8 cellular contexts compared by ENCODE assay signal in genomic region chr7:74402668-74403067, GRCh38. TPM values are rescaled to one million over a fixed set of nuclear protein-coding genes. Genes with fewer than 3 reads are reported as not detected.
DNase-seq lines count a peak whose midpoint lies in the region; TF ChIP-seq lines count a peak whose summit lies in the region.
"Not testable (repeated sequence)": the region's sequence is repeated elsewhere in the genome, so short reads cannot be mapped to it uniquely, and the experiment has no call there.
"Had no signal": no experiment of that assay in that cellular context is flagged by ENCODE, and none has a peak within 500 bp of the region (broad histone marks: within the 10 kb centered on the region; RNA-seq: fewer than 3 reads in every experiment).

No MANE protein-coding gene starts in this region.

- not testable (repeated sequence) for H2AFZ ChIP-seq in osteoblast (ENCODE audit: low read length)

- TF ChIP-seq CTCF in 22Rv1 (IDR thresholded peaks at IDR 0.05); RWPE1 (conservative IDR thresholded peaks at IDR 0.05; ENCODE audit: low read depth); coronary artery (IDR thresholded peaks at IDR 0.05); osteoblast (IDR thresholded peaks at IDR 0.05; ENCODE audit: extremely low read depth, low read depth, low read length); sigmoid colon (IDR thresholded peaks at IDR 0.05): not testable (repeated sequence)

- TF ChIP-seq EP300 in sigmoid colon (IDR thresholded peaks at IDR 0.05), result not testable (repeated sequence)

- H4K20me1 ChIP-seq in osteoblast (ENCODE audit: insufficient read depth, low read length), result not testable (repeated sequence)

- POLR2A ChIA-PET in RWPE1 (lab: Yijun Ruan, JAX; ENCODE audit: low non-redundant PET), result not testable (repeated sequence)

- not testable (repeated sequence) for H3K4me3 ChIP-seq in coronary artery; osteoblast (ENCODE audit: insufficient read depth, low read length); sigmoid colon

- not testable (repeated sequence) for H3K27me3 ChIP-seq in osteoblast (ENCODE audit: insufficient read depth, low read length); sigmoid colon

- H3K27ac ChIP-seq in 22Rv1, result 0 out of 2 replicates have a peak overlapping the region, but pooled peaks have one; percentile 15
- H3K27ac ChIP-seq in RWPE1, result peak overlapping the region; percentile 37
- H3K27ac ChIP-seq in coronary artery; osteoblast (ENCODE audit: low read depth, low read length); sigmoid colon: not testable (repeated sequence)

- intact Hi-C loops in sigmoid colon (cut with DNase I), result loop anchor here (5.0 kb wide), 1 partner anchor 335 kb away; no protein-coding TSS in a partner anchor

- not testable (repeated sequence) for H3K9me3 ChIP-seq in osteoblast (ENCODE audit: low read depth, low read length); sigmoid colon

- H3K79me2 ChIP-seq in osteoblast (ENCODE audit: insufficient read depth, low read length), result not testable (repeated sequence)

- peaks cover 38% of the 10 kb centered on the region for H3K36me3 ChIP-seq in osteoblast (ENCODE audit: insufficient read depth, low read length)
- peaks cover 0 to 49% (median 10%) of the 10 kb centered on the region in 4 donors for H3K36me3 ChIP-seq in sigmoid colon

- H3K4me1 ChIP-seq in osteoblast (ENCODE audit: insufficient read depth, low read length); sigmoid colon: not testable (repeated sequence)

- WGBS in sigmoid colon, 2 donors, result 90 to 93% methylated on average over 3 of the region's 3 CpGs

- H3K4me2 ChIP-seq in osteoblast (ENCODE audit: insufficient read depth, low read length), result not testable (repeated sequence)

- DNase-seq in RWPE1 (ENCODE audit: low spot score), result not testable (repeated sequence)
- DNase-seq in coronary artery (ENCODE audit: low spot score), result peak; percentile 47
- peak; percentile 24 for DNase-seq in islet precursor cell
- peak; percentile 26 for DNase-seq in osteoblast (ENCODE audit: insufficient read length, low spot score, missing footprints)
- DNase-seq in sigmoid colon, result peak; percentile 35

- CTCF ChIA-PET in RWPE1 (lab: Yijun Ruan, JAX), result not testable (repeated sequence)

- TF ChIP-seq POLR2A in sigmoid colon (IDR thresholded peaks at IDR 0.05), result not testable (repeated sequence)

RNA-seq across cellular contexts. Expression of gene GTF2IRD1, which starts 51.0 kb away (rescaled TPM):
- 15.9 and 18.6 TPM in 2 replicates for total RNA-seq in osteoblast
- 10 to 100 TPM; 15.0 to 24.2 (median 17.9) TPM for total RNA-seq in sigmoid colon
- 10 to 100 TPM in 1 of 3 donors, 1 to 10 TPM in 2; 1.8 to 13.6 (median 3.5) TPM for polyA plus RNA-seq in sigmoid colon
- polyA plus RNA-seq: CD14-positive monocyte; CD8-positive, alpha-beta memory T cell had no signal
